ENCODE assay signal across 8 cellular contexts in genomic region chr9:20621553-20622329, GRCh38. TPM values are rescaled to one million over a fixed set of nuclear protein-coding genes. Genes with fewer than 3 reads are reported as not detected.
DNase-seq lines count a peak whose midpoint lies in the region; ATAC-seq and TF ChIP-seq lines count a peak whose summit lies in the region.

No MANE protein-coding gene starts in this region.

- H3K9me3 ChIP-seq in MG63 (no peaks in the 10 kb centered on the region), spleen (no peaks in the 10 kb centered on the region)

- no peak for TF ChIP-seq CTCF in WI38 (IDR thresholded peaks at IDR 0.05; ENCODE audit: low read depth, low read length)
- no peak for TF ChIP-seq CTCF in cardiac fibroblast (IDR thresholded peaks at IDR 0.05; ENCODE audit: low read depth, low read length)
- no peak for TF ChIP-seq CTCF in spleen (IDR thresholded peaks at IDR 0.05 in 8 of 11, conservative IDR thresholded peaks at IDR 0.05 in 3 of 11)

- H3K27me3 ChIP-seq in MG63 (no peaks in the 10 kb centered on the region), spleen (replicated peaks in 1 of 7) (peaks cover 0 to 15% (median 0%) of the 10 kb centered on the region in 7 donors)

- peak; percentile 24 for ATAC-seq in GM21528 (IDR thresholded peaks at IDR 0.05; ENCODE audit: low FRiP score, unreplicated experiment)
- ATAC-seq in HG03108 (IDR thresholded peaks at IDR 0.05; ENCODE audit: unreplicated experiment): no peak

- H3K36me3 ChIP-seq in MG63 (peaks cover 7% of the 10 kb centered on the region), spleen (no peaks in the 10 kb centered on the region)

- DNase-seq in D341Med (ENCODE audit: low spot score): peak; percentile 77
- peak; percentile 89 for DNase-seq in MG63
- peak; percentile 71 to 88 for DNase-seq in cardiac fibroblast (ENCODE audit: low read depth in 2 of 2)
- DNase-seq in iris pigment epithelial cell (ENCODE audit: low read depth): peak; percentile 67
- peak; percentile 91 for DNase-seq in spleen

- intact Hi-C loops in spleen (cut with DNase I; ENCODE audit: low total_unique reads): loop anchor here (5.0 to 10.0 kb wide), 3 partner anchors 61 to 321 kb away; partner anchors contain the start of gene FOCAD

- no peak for TF ChIP-seq POLR2A in spleen (IDR thresholded peaks at IDR 0.05)

- H3K4me3 ChIP-seq in MG63 (peak overlapping the region; percentile 91), WI38 (ENCODE audit: low read depth, low read length) (peak overlapping the region; percentile 94), cardiac fibroblast (replicated peaks in 1 of 2; ENCODE audit: low read depth in 2 of 2, low read length in 2 of 2) (peak overlapping the region; percentile 83 to 96), spleen (peak overlapping the region; percentile 80 to 95 (median 90))

- peaks cover 11 to 75% (median 34%) of the 10 kb centered on the region in 6 donors for H3K4me1 ChIP-seq in spleen

- H3K27ac ChIP-seq in spleen: peak overlapping the region; percentile 70 to 91 (median 87)

- 0 to 1% (median 1%) methylated on average over 31 to 73 of the region's 73 CpGs for WGBS in spleen, 5 donors

RNA-seq across cellular contexts. Expression of gene MLLT3, which starts 0.6 kb away (rescaled TPM):
- total RNA-seq in MG63 (2014; rRNA removed; shearing (Covaris generic); ENCODE audit: low replicate concordance): 50.7 and 69.9 TPM in 2 replicates
- total RNA-seq in spleen: 10 to 100 TPM in 6 of 7 donors, 1 to 10 TPM in 1; 9.3 to 15.2 (median 12.4) TPM
- 1 to 10 TPM; 2.8 to 4.8 (median 3.4) TPM for polyA plus RNA-seq in spleen
